In genomic region chr16:67967956-67968439, GRCh38 we compare ENCODE assay signal across 1 cellular context.
TF ChIP-seq lines count a peak whose summit lies in the region.

No MANE protein-coding gene starts in this region.

TF ChIP-seq in K562, 482 proteins besides CTCF, POLR2A, EP300 and RAD21 (continued from another document):
- TF ChIP-seq ZBTB11 (CRISPR knock-in tag; IDR thresholded peaks at IDR 0.05) (0 out of 6 replicates have a peak, but pooled peaks of 1 of the 3 experiments have one; percentile 41), E2F1 (CRISPR knock-in tag; IDR thresholded peaks at IDR 0.05) (0 out of 2 replicates have a peak, but pooled peaks have one; percentile 29), HCFC1 (IDR thresholded peaks at IDR 0.05; ENCODE audit: low read depth, low read length) (no peak)
